In genomic region chr2:24830351-24830750, GRCh38 we compare ENCODE assay signal across 1 cellular context.
TF ChIP-seq lines count a peak whose summit lies in the region.

No MANE protein-coding gene starts in this region.

TF ChIP-seq in H1, 55 proteins besides CTCF, POLR2A, EP300 and RAD21 (continued from another document):
- TF ChIP-seq CHD7 (IDR thresholded peaks at IDR 0.05; ENCODE audit: insufficient replicate concordance, low read length) = no peak
- no peak for TF ChIP-seq CBX5 (IDR thresholded peaks at IDR 0.05; ENCODE audit: low read depth, low read length)
- no peak for TF ChIP-seq CHD2 (IDR thresholded peaks at IDR 0.05; ENCODE audit: low read length)
- no peak for TF ChIP-seq MAFK (IDR thresholded peaks at IDR 0.05; ENCODE audit: low read depth, low read length)
- TF ChIP-seq RBBP5 (IDR thresholded peaks at IDR 0.05; ENCODE audit: borderline replicate concordance, low read depth, low read length) = no peak
- TF ChIP-seq, protein P1, sequence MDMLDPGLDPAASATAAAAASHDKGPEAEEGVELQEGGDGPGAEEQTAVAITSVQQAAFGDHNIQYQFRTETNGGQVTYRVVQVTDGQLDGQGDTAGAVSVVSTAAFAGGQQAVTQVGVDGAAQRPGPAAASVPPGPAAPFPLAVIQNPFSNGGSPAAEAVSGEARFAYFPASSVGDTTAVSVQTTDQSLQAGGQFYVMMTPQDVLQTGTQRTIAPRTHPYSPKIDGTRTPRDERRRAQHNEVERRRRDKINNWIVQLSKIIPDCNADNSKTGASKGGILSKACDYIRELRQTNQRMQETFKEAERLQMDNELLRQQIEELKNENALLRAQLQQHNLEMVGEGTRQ (IDR thresholded peaks at IDR 0.05; ENCODE audit: low read length) = no peak
